ENCODE assay signal across 28 cellular contexts in the genomic region with DNA sequence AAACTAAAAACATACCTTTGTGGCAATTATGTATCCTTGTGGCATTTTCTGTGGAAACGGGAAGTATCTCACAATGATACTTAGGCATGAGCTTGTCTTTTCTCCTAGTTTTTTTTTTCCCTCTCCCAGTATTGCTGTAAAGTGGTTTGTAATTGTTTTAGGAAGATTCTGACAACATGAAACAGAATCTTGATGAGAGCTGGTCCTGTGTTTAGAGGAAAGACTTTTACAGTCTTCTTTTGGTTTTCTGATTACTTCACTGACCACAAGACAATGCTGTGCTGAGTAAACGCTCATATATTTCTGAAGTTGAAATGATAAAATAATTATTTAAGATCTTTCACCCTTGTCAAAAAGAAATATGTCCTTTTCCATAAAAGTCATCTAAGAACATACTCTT.
"Had no signal": no experiment of that assay in that cellular context is flagged by ENCODE, and none has a peak within 500 bp of the region (broad histone marks: within the 10 kb centered on the region; RNA-seq: fewer than 3 reads in every experiment).

No MANE protein-coding gene starts in this region.

- H3K9me3 Mint-ChIP-seq: activated CD4-positive, alpha-beta memory T cell treated with anti-CD3 and anti-CD28 coated beads, Interleukin-2, amount 10 ng/mL, durations not matched to agents 7 days and 5 days; activated CD4-positive, alpha-beta T cell treated with anti-CD3 and anti-CD28 coated beads, Interleukin-2, amount 10 ng/mL, durations not matched to agents 7 days and 5 days; activated naive CD4-positive, alpha-beta T cell treated with anti-CD3 and anti-CD28 coated beads, Interleukin-2, amount 10 ng/mL, durations not matched to agents 7 days and 5 days; activated naive CD4-positive, alpha-beta T cell treated with anti-CD3 and anti-CD28 coated beads, Interleukin-2, amount 50 U/mL, for 72 hours; activated naive CD8-positive, alpha-beta T cell treated with anti-CD3 and anti-CD28 coated beads, Interleukin-2, amount 10 ng/mL, durations not matched to agents 7 days and 5 days; activated T-cell treated with anti-CD3 and anti-CD28 coated beads, Interleukin-2, amount 50 U/mL, for 24 hours; activated T-cell treated with anti-CD3 and anti-CD28 coated beads, Interleukin-2, amount 50 U/mL, for 72 hours; central memory CD8-positive, alpha-beta T cell; dendritic cell treated with granulocyte-macrophage colony-stimulating factor and Interleukin-4, amounts not matched to agents 40 ng/mL and 50 ng/mL, for 4 days; endodermal cell had no signal

- H3K36me3 ChIP-seq: brain microvascular endothelial cell, esophagus muscularis mucosa, gastrocnemius medialis, heart left ventricle had no signal

- ATAC-seq: activated naive CD4-positive, alpha-beta T cell treated with anti-CD3 and anti-CD28 coated beads, Interleukin-2, amount 50 U/mL, for 72 hours; activated T-cell treated with anti-CD3 and anti-CD28 coated beads, Interleukin-2, amount 50 U/mL, for 72 hours; foreskin keratinocyte; gastrocnemius medialis; heart left ventricle had no signal

- H3K27me3 ChIP-seq: brain microvascular endothelial cell, dorsolateral prefrontal cortex, esophagus muscularis mucosa, foreskin keratinocyte, gastrocnemius medialis, heart left ventricle had no signal

- H3K4me1 Mint-ChIP-seq: activated CD4-positive, alpha-beta memory T cell treated with anti-CD3 and anti-CD28 coated beads, Interleukin-2, amount 10 ng/mL, durations not matched to agents 7 days and 5 days; activated naive CD4-positive, alpha-beta T cell treated with anti-CD3 and anti-CD28 coated beads, Interleukin-2, amount 10 ng/mL, durations not matched to agents 7 days and 5 days; central memory CD8-positive, alpha-beta T cell had no signal

- H3K4me1 ChIP-seq: esophagus muscularis mucosa, foreskin keratinocyte, gastrocnemius medialis had no signal

- H3K36me3 Mint-ChIP-seq: activated naive CD4-positive, alpha-beta T cell treated with anti-CD3 and anti-CD28 coated beads, Interleukin-2, amount 10 ng/mL, durations not matched to agents 7 days and 5 days; activated naive CD4-positive, alpha-beta T cell treated with anti-CD3 and anti-CD28 coated beads, Interleukin-2, amount 50 U/mL, for 72 hours; activated naive CD8-positive, alpha-beta T cell treated with anti-CD3 and anti-CD28 coated beads, Interleukin-2, amount 10 ng/mL, durations not matched to agents 7 days and 5 days had no signal

- H3K27me3 Mint-ChIP-seq: activated CD4-positive, alpha-beta memory T cell treated with anti-CD3 and anti-CD28 coated beads, Interleukin-2, amount 10 ng/mL, durations not matched to agents 7 days and 5 days; activated CD4-positive, alpha-beta T cell treated with anti-CD3 and anti-CD28 coated beads, Interleukin-2, amount 10 ng/mL, durations not matched to agents 7 days and 5 days; activated T-cell treated with anti-CD3 and anti-CD28 coated beads, Interleukin-2, amount 50 U/mL, for 24 hours; central memory CD8-positive, alpha-beta T cell; dendritic cell treated with granulocyte-macrophage colony-stimulating factor and Interleukin-4, amounts not matched to agents 40 ng/mL and 50 ng/mL, for 4 days had no signal

- H3K4me3 ChIP-seq: coronary artery, dorsolateral prefrontal cortex, esophagus muscularis mucosa, gastrocnemius medialis, heart left ventricle had no signal

- H3K27ac ChIP-seq: brain microvascular endothelial cell, coronary artery, dorsolateral prefrontal cortex, esophagus muscularis mucosa, foreskin keratinocyte, gastrocnemius medialis, heart left ventricle had no signal

- H3K9me3 ChIP-seq: esophagus muscularis mucosa, gastrocnemius medialis, heart left ventricle had no signal

- H3K4me3 Mint-ChIP-seq: activated CD4-positive, alpha-beta memory T cell treated with anti-CD3 and anti-CD28 coated beads, Interleukin-2, amount 10 ng/mL, durations not matched to agents 7 days and 5 days; activated CD4-positive, alpha-beta T cell treated with anti-CD3 and anti-CD28 coated beads, Interleukin-2, amount 10 ng/mL, durations not matched to agents 7 days and 5 days; activated naive CD4-positive, alpha-beta T cell treated with anti-CD3 and anti-CD28 coated beads, Interleukin-2, amount 10 ng/mL, durations not matched to agents 7 days and 5 days; activated naive CD8-positive, alpha-beta T cell treated with anti-CD3 and anti-CD28 coated beads, Interleukin-2, amount 10 ng/mL, durations not matched to agents 7 days and 5 days; activated T-cell treated with anti-CD3 and anti-CD28 coated beads, Interleukin-2, amount 50 U/mL, for 24 hours; activated T-cell treated with anti-CD3 and anti-CD28 coated beads, Interleukin-2, amount 50 U/mL, for 72 hours; central memory CD8-positive, alpha-beta T cell; dendritic cell treated with granulocyte-macrophage colony-stimulating factor and Interleukin-4, amounts not matched to agents 40 ng/mL and 50 ng/mL, for 4 days; endodermal cell had no signal

- H3K27ac Mint-ChIP-seq: activated CD4-positive, alpha-beta memory T cell treated with anti-CD3 and anti-CD28 coated beads, Interleukin-2, amount 10 ng/mL, durations not matched to agents 7 days and 5 days; activated CD4-positive, alpha-beta T cell treated with anti-CD3 and anti-CD28 coated beads, Interleukin-2, amount 10 ng/mL, durations not matched to agents 7 days and 5 days; activated naive CD4-positive, alpha-beta T cell treated with anti-CD3 and anti-CD28 coated beads, Interleukin-2, amount 10 ng/mL, durations not matched to agents 7 days and 5 days; activated naive CD4-positive, alpha-beta T cell treated with anti-CD3 and anti-CD28 coated beads, Interleukin-2, amount 50 U/mL, for 72 hours; activated naive CD8-positive, alpha-beta T cell treated with anti-CD3 and anti-CD28 coated beads, Interleukin-2, amount 10 ng/mL, durations not matched to agents 7 days and 5 days; activated T-cell treated with anti-CD3 and anti-CD28 coated beads, Interleukin-2, amount 50 U/mL, for 24 hours; activated T-cell treated with anti-CD3 and anti-CD28 coated beads, Interleukin-2, amount 50 U/mL, for 72 hours; dendritic cell treated with granulocyte-macrophage colony-stimulating factor and Interleukin-4, amounts not matched to agents 40 ng/mL and 50 ng/mL, for 4 days; endodermal cell had no signal

- DNase-seq: activated CD4-positive, alpha-beta memory T cell treated with anti-CD3 and anti-CD28 coated beads, Interleukin-2, amount 10 ng/mL, durations not matched to agents 7 days and 5 days; activated CD4-positive, alpha-beta T cell treated with anti-CD3 and anti-CD28 coated beads for 4 hours; activated CD4-positive, alpha-beta T cell treated with anti-CD3 and anti-CD28 coated beads, Interleukin-2, amount 10 ng/mL, durations not matched to agents 7 days and 5 days; activated CD4-positive, alpha-beta T cell treated with anti-CD3 and anti-CD28 coated beads, Interleukin-2, amount 50 U/mL, for 4 hours; activated CD4-positive, CD25-positive, alpha-beta regulatory T cell; activated CD4-positive, CD25-positive, alpha-beta regulatory T cell treated with anti-CD3 and anti-CD28 coated beads, Interleukin-2, amount 50 U/mL, for 72 hours; activated CD8-positive, alpha-beta memory T cell treated with anti-CD3 and anti-CD28 coated beads, Interleukin-2, amount 50 U/mL, for 48 hours; activated gamma-delta T cell; activated naive CD4-positive, alpha-beta T cell; activated naive CD4-positive, alpha-beta T cell treated with anti-CD3 and anti-CD28 coated beads, Interleukin-2, amount 10 ng/mL, durations not matched to agents 7 days and 5 days; activated naive CD8-positive, alpha-beta T cell treated with anti-CD3 and anti-CD28 coated beads, Interleukin-2, amount 10 ng/mL, durations not matched to agents 7 days and 5 days; activated T-cell treated with anti-CD3 and anti-CD28 coated beads for 4 hours; activated T-cell treated with anti-CD3 and anti-CD28 coated beads, Interleukin-2, amount 50 U/mL, for 24 hours; activated T-cell treated with anti-CD3 and anti-CD28 coated beads, Interleukin-2, amount 50 U/mL, for 72 hours; brain microvascular endothelial cell; dorsolateral prefrontal cortex; effector memory CD4-positive, alpha-beta T cell; endodermal cell; foreskin keratinocyte; gastrocnemius medialis; glutamatergic neuron; heart left ventricle; T-helper 2 cell had no signal
